Comparison of ENCODE assay signal across 8 cellular contexts in genomic region chr2:740446-741293, GRCh38.
DNase-seq lines count a peak whose midpoint lies in the region; ATAC-seq and TF ChIP-seq lines count a peak whose summit lies in the region.

No MANE protein-coding gene starts in this region.

- DNase-seq in COLO668 (lab: John Stamatoyannopoulos, UW; ENCODE audit: unreplicated experiment) (peak; percentile 97), NCI-H446 treated with DMSO at 0.1 percent for 48 hours (lab: John Stamatoyannopoulos, UW) (peak; percentile 87), fibroblast of mammary gland (ENCODE audit: low read depth) (peak; percentile 92), naive B cell (no peak), stomach (peak; percentile 75)
- peak; percentile 17 to 70 for DNase-seq in activated T-cell treated with anti-CD3 and anti-CD28 coated beads, Interleukin-2, amount 50 U/mL, for 72 hours

- H3K4me1 Mint-ChIP-seq in activated T-cell treated with anti-CD3 and anti-CD28 coated beads, Interleukin-2, amount 50 U/mL, for 72 hours (ENCODE audit: low read depth), result peaks cover 16% of the 10 kb centered on the region
- H3K4me1 Mint-ChIP-seq in naive B cell, result peaks cover 6 to 16% (median 12%) of the 10 kb centered on the region in 3 donors

- peak overlapping the region; percentile 90 to 92 for H3K4me3 Mint-ChIP-seq in activated T-cell treated with anti-CD3 and anti-CD28 coated beads, Interleukin-2, amount 50 U/mL, for 72 hours
- peak overlapping the region; percentile 76 to 88 (median 82) for H3K4me3 Mint-ChIP-seq in naive B cell

- no peak for TF ChIP-seq CTCF in fibroblast of mammary gland (conservative IDR thresholded peaks at IDR 0.05; ENCODE audit: control insufficient read depth, insufficient read depth, low read depth, low read length)
- TF ChIP-seq CTCF in stomach (IDR thresholded peaks at IDR 0.05), result no peak

- peaks cover 16 to 19% (median 18%) of the 10 kb centered on the region in 4 donors for H3K4me1 ChIP-seq in stomach

- peaks cover 0 to 38% (median 3%) of the 10 kb centered on the region in 3 donors for H3K27me3 ChIP-seq in stomach

- peaks cover 26% of the 10 kb centered on the region for H3K27me3 Mint-ChIP-seq in activated T-cell treated with anti-CD3 and anti-CD28 coated beads, Interleukin-2, amount 50 U/mL, for 72 hours (ENCODE audit: low read depth)
- H3K27me3 Mint-ChIP-seq in naive B cell, result peaks cover 24 to 67% (median 45%) of the 10 kb centered on the region in 3 donors

- H3K27ac ChIP-seq in stomach, result peak overlapping the region in 2 of 5 donors; percentile 26 to 75

- intact Hi-C loops in stomach (cut with DNase I; ENCODE audit: low total_unique reads), result no loop called here

- ATAC-seq in HG02623 (IDR thresholded peaks at IDR 0.05; ENCODE audit: unreplicated experiment), result peak; percentile 66
- peak in 1 of 2 donors; percentile 47 for ATAC-seq in activated T-cell treated with anti-CD3 and anti-CD28 coated beads, Interleukin-2, amount 50 U/mL, for 72 hours (replicated peaks in 1 of 2)
- no peak for ATAC-seq in naive B cell (ENCODE audit: low read depth in 2 of 2)
- no peak for ATAC-seq in GM21381 (IDR thresholded peaks at IDR 0.05; ENCODE audit: unreplicated experiment)

- H3K4me3 ChIP-seq in fibroblast of mammary gland (ENCODE audit: control insufficient read depth, low read depth, low read length) (peak overlapping the region; percentile 47), stomach (peak overlapping the region; percentile 43 to 70 (median 52))

- H3K27ac Mint-ChIP-seq in activated T-cell treated with anti-CD3 and anti-CD28 coated beads, Interleukin-2, amount 50 U/mL, for 72 hours, result no peak overlapping the region
- H3K27ac Mint-ChIP-seq in naive B cell, result peak overlapping the region in 2 of 6 donors; percentile 7 to 18

- TF ChIP-seq EP300 in stomach (IDR thresholded peaks at IDR 0.05), result no peak

- whole genome bisulfite sequencing in stomach, 5 donors, result 4 to 7% (median 5%) methylated on average over 36 to 39 of the region's 39 CpGs

- H3K9me3 Mint-ChIP-seq in activated T-cell treated with anti-CD3 and anti-CD28 coated beads, Interleukin-2, amount 50 U/mL, for 72 hours, result peaks cover 3% of the 10 kb centered on the region in 2 donors
- H3K9me3 Mint-ChIP-seq in naive B cell, result peaks cover 3 to 11% (median 6%) of the 10 kb centered on the region in 7 donors

- H3K36me3 ChIP-seq in stomach, result no peaks in the 10 kb centered on the region

- peaks cover 0 to 3% of the 10 kb centered on the region in 2 donors for H3K36me3 Mint-ChIP-seq in activated T-cell treated with anti-CD3 and anti-CD28 coated beads, Interleukin-2, amount 50 U/mL, for 72 hours (ENCODE audit: insufficient read depth in 2 of 2)
- H3K36me3 Mint-ChIP-seq in naive B cell, result peaks cover 0 to 5% of the 10 kb centered on the region in 2 donors

- no peaks in the 10 kb centered on the region for H3K9me3 ChIP-seq in stomach

- no peak for TF ChIP-seq POLR2A in stomach (IDR thresholded peaks at IDR 0.05)
